In the genomic region with DNA sequence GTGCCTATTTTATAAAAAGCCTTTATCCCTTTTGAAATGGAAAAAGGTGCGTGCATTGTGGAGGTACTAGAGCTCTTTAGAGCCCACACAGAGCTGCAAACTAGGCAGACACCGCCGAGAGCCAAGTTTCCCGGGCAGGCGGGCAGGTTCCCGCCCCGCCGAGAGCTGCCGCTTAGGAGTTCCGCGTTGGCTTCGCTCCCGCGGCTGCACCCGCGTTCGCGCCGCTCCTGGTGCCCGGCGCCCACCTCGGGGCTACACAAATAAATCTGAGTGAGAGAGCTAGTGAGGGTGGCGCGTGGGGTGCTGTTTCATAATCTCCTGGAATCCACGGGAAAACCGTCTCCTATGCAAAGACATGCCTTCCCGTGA, we compare ENCODE assay signal across 8 cellular contexts. TPM values are rescaled to one million over a fixed set of nuclear protein-coding genes. Genes with fewer than 3 reads are reported as not detected.
DNase-seq lines count a peak whose midpoint lies in the region; ATAC-seq, FAIRE-seq and TF ChIP-seq lines count a peak whose summit lies in the region.

No MANE protein-coding gene starts in this region.

- peak; percentile 74 for DNase-seq in DMS53 (lab: John Stamatoyannopoulos, UW)
- peak; percentile 48 for DNase-seq in NCI-H1092 treated with DMSO at 0.1 percent for 48 hours (lab: John Stamatoyannopoulos, UW)
- peak; percentile 36 for DNase-seq in mammary epithelial cell
- DNase-seq in left colon = peak in 1 of 2 donors; percentile 69
- peak; percentile 51 to 70 for DNase-seq in tibial artery
- DNase-seq in effector CD4-positive, alpha-beta T cell = no peak
- DNase-seq in HTR-8/SVneo (ENCODE audit: insufficient read length, low spot score) = no peak
- DNase-seq in activated CD4-positive, alpha-beta T cell treated with anti-CD3 and anti-CD28 coated beads for 1 hour = no peak

- peak overlapping the region; percentile 92 for H3K9ac ChIP-seq in mammary epithelial cell (ENCODE audit: insufficient read depth, low read length)

- H3K36me3 ChIP-seq in mammary epithelial cell (ENCODE audit: insufficient read depth, low read length) = no peaks in the 10 kb centered on the region
- no peaks in the 10 kb centered on the region for H3K36me3 ChIP-seq in tibial artery

- peak; percentile 67 for ATAC-seq in left colon

- H3K79me2 ChIP-seq in mammary epithelial cell (ENCODE audit: insufficient read depth, low read length) = peaks cover 56% of the 10 kb centered on the region

- no peak for TF ChIP-seq CTCF in mammary epithelial cell (conservative IDR thresholded peaks at IDR 0.05 in 1 of 2, IDR thresholded peaks at IDR 0.05 in 1 of 2; ENCODE audit: extremely low read depth in 1 of 2, insufficient read depth in 1 of 2, low read depth in 1 of 2, low read length in 2 of 2)
- TF ChIP-seq CTCF in tibial artery (IDR thresholded peaks at IDR 0.05) = no peak

- in situ Hi-C loops in mammary epithelial cell (cut with MboI; ENCODE audit: low sequenced_read_pairs in 2 of 2) = loop anchor here in 1 of 2 donors (25.0 kb wide), 1 partner anchor 408 kb away; no protein-coding TSS in a partner anchor

- dilution Hi-C loops in mammary epithelial cell (cut with HindIII; ENCODE audit: low sequenced_read_pairs) = no loop called here

- H4K20me1 ChIP-seq in mammary epithelial cell (ENCODE audit: insufficient read depth, low read length) = no peaks in the 10 kb centered on the region

- H3K27me3 ChIP-seq in mammary epithelial cell (ENCODE audit: insufficient read depth, low read length) (no peaks in the 10 kb centered on the region), tibial artery (no peaks in the 10 kb centered on the region)

- peak overlapping the region; percentile 85 for H3K4me2 ChIP-seq in mammary epithelial cell (ENCODE audit: insufficient read depth, low read depth, low read length)

- CTCF ChIA-PET in mammary epithelial cell (lab: Charles Lee; ENCODE audit: low non-redundant PET) = interaction anchor here (0.6 kb wide), 3 partner anchors 59 to 414 kb away, joined by 3 to 4 read pairs (median 4); no protein-coding TSS in a partner anchor

- H3K27ac ChIP-seq in mammary epithelial cell (ENCODE audit: insufficient read depth, low read depth, low read length) (peak overlapping the region; percentile 69), tibial artery (peak overlapping the region; percentile 20 to 59)

- intact Hi-C loops in mammary epithelial cell (cut with micrococcal nuclease) = loop anchor here (1.0 to 10.0 kb wide), 5 partner anchors 57 to 945 kb away; a partner anchor contains a TSS
- intact Hi-C loops in left colon (cut with DNase I, micrococcal nuclease) = no loop called here
- intact Hi-C loops in tibial artery (cut with DNase I; ENCODE audit: low total_unique reads) = no loop called here

- H3K9me3 ChIP-seq in mammary epithelial cell (replicated peaks; ENCODE audit: insufficient read depth, low read length) (no peaks in the 10 kb centered on the region), tibial artery (no peaks in the 10 kb centered on the region)

- BruUV-seq in mammary epithelial cell (replicated peaks; lab: Mats Ljungman, UMichigan) = no TSS peak

- FAIRE-seq in HTR-8/SVneo (lab: Jason Lieb, UNC) = no peak

- H2AFZ ChIP-seq in mammary epithelial cell (ENCODE audit: low read depth, low read length) = peak overlapping the region; percentile 86

- peak overlapping the region; percentile 96 to 99 (median 98) for H3K4me3 ChIP-seq in mammary epithelial cell (replicated peaks in 1 of 3; ENCODE audit: insufficient read depth in 1 of 3, low read depth in 2 of 3, low read length in 3 of 3)
- H3K4me3 ChIP-seq in tibial artery = peak overlapping the region; percentile 58 to 70

- peaks cover 23% of the 10 kb centered on the region for H3K4me1 ChIP-seq in mammary epithelial cell (ENCODE audit: insufficient read depth, low read length)
- H3K4me1 ChIP-seq in tibial artery = peaks cover 0 to 19% (median 3%) of the 10 kb centered on the region in 4 donors

- 4% methylated on average over 7 of the region's 27 CpGs for WGBS in mammary epithelial cell (ENCODE audit: low coverage, missing lambda C conversion rate)

RNA-seq across cellular contexts. Expression of a gene that starts 0.7 kb away (rescaled TPM):
- 10 to 100 TPM; 26.2 to 45.3 TPM for total RNA-seq in mammary epithelial cell
- polyA plus RNA-seq in mammary epithelial cell = 15.0 TPM
- polyA minus RNA-seq in mammary epithelial cell = 30.2 TPM
- total RNA-seq in left colon = 10 to 100 TPM; 34.2 to 35.2 TPM

Comparison
In these comparisons a context has a peak if more than half of its experiments do, and no peak if none do; other contexts are left out.
1. DNase-seq: peak in DMS53 (single experiment), NCI-H1092 treated with DMSO at 0.1 percent for 48 hours (single experiment), mammary epithelial cell (single experiment) and tibial artery (2 of 2); none in effector CD4-positive, alpha-beta T cell (single experiment), HTR-8/SVneo (single experiment) and activated CD4-positive, alpha-beta T cell treated with anti-CD3 and anti-CD28 coated beads for 1 hour (single experiment).